8 cellular contexts compared by ENCODE assay signal in genomic region chr6:41936073-41936837, GRCh38. TPM values are rescaled to one million over a fixed set of nuclear protein-coding genes. Genes with fewer than 3 reads are reported as not detected.
DNase-seq lines count a peak whose midpoint lies in the region; ATAC-seq and TF ChIP-seq lines count a peak whose summit lies in the region.

No MANE protein-coding gene starts in this region.

- no TSS peak for BruUV-seq in Calu3 (replicated peaks; lab: Mats Ljungman, UMichigan)

- TF ChIP-seq CTCF in Calu3 (IDR thresholded peaks at IDR 0.05; ENCODE audit: unreplicated experiment) (peak; percentile 86), MM.1S (IDR thresholded peaks at IDR 0.05; ENCODE audit: low read length) (peak; percentile 90), SU-DHL-6 (IDR thresholded peaks at IDR 0.05; ENCODE audit: insufficient read depth, low read length, poor library complexity, severe bottlenecking) (peak; percentile 95), adrenal gland (IDR thresholded peaks at IDR 0.05) (peak; percentile 80 to 95 (median 91)), heart left ventricle (IDR thresholded peaks at IDR 0.05) (peak; percentile 67 to 86 (median 76))

- no peak overlapping the region for H2AFZ ChIP-seq in MM.1S (ENCODE audit: low read length)
- H2AFZ ChIP-seq in SU-DHL-6 (ENCODE audit: low read depth, low read length, severe bottlenecking): no peak overlapping the region

- H3K79me2 ChIP-seq in MM.1S (ENCODE audit: low read length): peaks cover 57% of the 10 kb centered on the region
- H3K79me2 ChIP-seq in SU-DHL-6 (ENCODE audit: insufficient read depth, low read length): peaks cover 45% of the 10 kb centered on the region

- peak; percentile 80 for DNase-seq in Calu3
- peak; percentile 85 for DNase-seq in MM.1S
- DNase-seq in adrenal gland: peak; percentile 84 to 95 (median 92)
- peak; percentile 71 to 87 (median 76) for DNase-seq in heart left ventricle
- DNase-seq in pulmonary artery endothelial cell (ENCODE audit: low read depth, low spot score): peak; percentile 48

- H3K27me3 ChIP-seq in MM.1S (replicated peaks; ENCODE audit: insufficient read depth, low read length) (no peaks in the 10 kb centered on the region), SU-DHL-6 (ENCODE audit: low read length) (no peaks in the 10 kb centered on the region), adrenal gland (no peaks in the 10 kb centered on the region), heart left ventricle (no peaks in the 10 kb centered on the region)

- TF ChIP-seq POLR2A in adrenal gland (IDR thresholded peaks at IDR 0.05) (peak in 1 of 2 donors; percentile 48), heart left ventricle (IDR thresholded peaks at IDR 0.05) (no peak)

- H3K27ac Mint-ChIP-seq in Calu3 (ENCODE audit: unreplicated experiment): no peak overlapping the region

- peak; percentile 48 for ATAC-seq in GM21619 (IDR thresholded peaks at IDR 0.05; ENCODE audit: unreplicated experiment)
- peak; percentile 62 to 82 (median 72) for ATAC-seq in heart left ventricle
- ATAC-seq in GM18873 (IDR thresholded peaks at IDR 0.05; ENCODE audit: low FRiP score, unreplicated experiment): no peak

- H3F3A ChIP-seq in MM.1S (ENCODE audit: insufficient read depth, low read length) (peaks cover 24% of the 10 kb centered on the region), SU-DHL-6 (ENCODE audit: insufficient read depth) (peaks cover 77% of the 10 kb centered on the region)

- no peak overlapping the region for H3K4me3 ChIP-seq in MM.1S (ENCODE audit: low read length)
- H3K4me3 ChIP-seq in SU-DHL-6 (ENCODE audit: insufficient read depth, low read length, poor library complexity, severe bottlenecking): no peak overlapping the region
- H3K4me3 ChIP-seq in adrenal gland: no peak overlapping the region
- H3K4me3 ChIP-seq in heart left ventricle: peak overlapping the region in 2 of 12 donors; percentile 9 to 93

- H3K4me3 Mint-ChIP-seq in Calu3 (ENCODE audit: low read depth, unreplicated experiment): no peak overlapping the region

- no peaks in the 10 kb centered on the region for H3K9me2 ChIP-seq in MM.1S (replicated peaks; ENCODE audit: insufficient read depth, low read length)
- H3K9me2 ChIP-seq in SU-DHL-6 (replicated peaks; ENCODE audit: insufficient read depth, low read length): no peaks in the 10 kb centered on the region

- intact Hi-C loops in Calu3 (cut with micrococcal nuclease; ENCODE audit: unreplicated experiment) (loop anchor here (1.0 kb wide), 2 partner anchors 90 to 108 kb away; no protein-coding TSS in a partner anchor), adrenal gland (cut with DNase I) (loop anchor here (5.0 to 10.0 kb wide), 3 partner anchors 91 to 151 kb away; partner anchors contain the start of genes PRICKLE4 (in 2 of the 2) and TOMM6 (in 2 of the 2)), heart left ventricle (cut with DNase I) (loop anchor here in 7 of 10 donors (5.0 to 10.0 kb wide), 4 partner anchors 89 to 149 kb away; partner anchors contain the start of gene TOMM6 (in 5 of the 7))

- 16 to 36% (median 31%) methylated on average over 6 to 10 of the region's 10 CpGs for WGBS in adrenal gland, 4 donors
- 27 to 50% (median 44%) methylated on average over 6 to 10 of the region's 10 CpGs for WGBS in heart left ventricle, 4 donors

- peaks cover 31% of the 10 kb centered on the region for H3K4me1 ChIP-seq in MM.1S (ENCODE audit: low read length)
- peaks cover 28 to 51% of the 10 kb centered on the region in 2 donors for H3K4me1 ChIP-seq in adrenal gland (replicated peaks in 1 of 2)
- peaks cover 7 to 65% (median 48%) of the 10 kb centered on the region in 12 donors for H3K4me1 ChIP-seq in heart left ventricle

- H3K36me3 ChIP-seq in MM.1S (replicated peaks; ENCODE audit: insufficient read depth, low read length) (peaks cover 14% of the 10 kb centered on the region; the same call in 1 of the 2 replicates), SU-DHL-6 (ENCODE audit: low read length) (peaks cover 28% of the 10 kb centered on the region), adrenal gland (replicated peaks in 1 of 2) (peaks cover 0 to 52% of the 10 kb centered on the region in 2 donors), heart left ventricle (peaks cover 0 to 75% (median 53%) of the 10 kb centered on the region in 9 donors)

- no peaks in the 10 kb centered on the region for H3K27me3 Mint-ChIP-seq in Calu3 (ENCODE audit: unreplicated experiment)

- H3K9me3 ChIP-seq in MM.1S (replicated peaks; ENCODE audit: insufficient read depth, low read length) (no peaks in the 10 kb centered on the region), SU-DHL-6 (ENCODE audit: insufficient read depth, low read length) (no peaks in the 10 kb centered on the region), adrenal gland (replicated peaks in 1 of 3) (no peaks in the 10 kb centered on the region), heart left ventricle (no peaks in the 10 kb centered on the region)

- H3K9me3 Mint-ChIP-seq in Calu3 (ENCODE audit: low read depth, unreplicated experiment): no peaks in the 10 kb centered on the region

- CTCF ChIA-PET in Calu3 (lab: Charles Lee): interaction anchor here (0.8 to 1.5 kb wide), 5 partner anchors 9 to 108 kb away, joined by 3 to 7 read pairs (median 3); partner anchors contain the start of genes BYSL and MED20

- peaks cover 60% of the 10 kb centered on the region for H3K36me3 Mint-ChIP-seq in Calu3 (ENCODE audit: insufficient read depth, unreplicated experiment)

- H3K4me1 Mint-ChIP-seq in Calu3 (ENCODE audit: low read depth, unreplicated experiment): peaks cover 30% of the 10 kb centered on the region

- H3K4me2 ChIP-seq in MM.1S (ENCODE audit: low read depth, low read length) (peak overlapping the region; percentile 36; the same call in 1 of the 2 replicates), SU-DHL-6 (ENCODE audit: low read depth, low read length, poor library complexity, severe bottlenecking) (no peak overlapping the region)

- H3K9ac ChIP-seq in MM.1S (ENCODE audit: low read length): no peak overlapping the region
- H3K9ac ChIP-seq in SU-DHL-6 (ENCODE audit: low read length): no peak overlapping the region; the same call in 1 of the 2 replicates

- H3K27ac ChIP-seq in MM.1S (ENCODE audit: low read length) (peak overlapping the region; percentile 32; the same call in 1 of the 2 replicates), SU-DHL-6 (ENCODE audit: low read depth, low read length) (peak overlapping the region; percentile 83), adrenal gland (peak overlapping the region; percentile 32 to 97 (median 56)), heart left ventricle (peak overlapping the region in 9 of 12 donors; percentile 46 to 95 (median 87))

- no peaks in the 10 kb centered on the region for H4K20me1 ChIP-seq in MM.1S (ENCODE audit: insufficient read depth, low read length)
- no peaks in the 10 kb centered on the region; the same call in 1 of the 2 replicates for H4K20me1 ChIP-seq in SU-DHL-6 (ENCODE audit: low read depth, low read length)

RNA-seq across cellular contexts. Expression of gene CCND3, which starts 5.4 kb away (rescaled TPM):
- 77.4 and 90.4 TPM in 2 replicates for total RNA-seq in Calu3 (2022)
- 100 to 1,000 TPM; 116 to 309 (median 181) TPM for total RNA-seq in adrenal gland
- 100 to 1,000 TPM in 2 of 3 donors, 10 to 100 TPM in 1; 86.3 to 163 (median 135) TPM for polyA plus RNA-seq in adrenal gland
- total RNA-seq in heart left ventricle: 100 to 1,000 TPM in 2 of 9 donors, 10 to 100 TPM in 7; 33.9 to 116 (median 46.2) TPM
- polyA plus RNA-seq in heart left ventricle: 10 to 100 TPM; 47.1 to 78.1 TPM
- total RNA-seq in pulmonary artery endothelial cell: 37.6 and 64.7 TPM in 2 replicates

RNA-seq across cellular contexts. Expression of gene BYSL, which starts 15.0 kb away (rescaled TPM):
- total RNA-seq in Calu3 (2022) (51.7 and 55.6 TPM in 2 replicates), adrenal gland (10 to 100 TPM in 4 of 8 donors, 1 to 10 TPM in 4; 5.1 to 42.9 (median 12.3) TPM), heart left ventricle (10 to 100 TPM in 4 of 9 donors, 1 to 10 TPM in 5; 4.5 to 15.3 (median 9.2) TPM), pulmonary artery endothelial cell (30.6 and 32.7 TPM in 2 replicates)
- polyA plus RNA-seq in adrenal gland (10 to 100 TPM; 15.4 to 24.5 (median 17.3) TPM), heart left ventricle (10 to 100 TPM in 1 of 2 donors, 1 to 10 TPM in 1; 5.0 to 26.3 TPM)

RNA-seq across cellular contexts. Expression of gene MED20, which starts 15.3 kb away (rescaled TPM):
- total RNA-seq in Calu3 (2022) (28.0 and 29.8 TPM in 2 replicates), adrenal gland (10 to 100 TPM in 7 of 8 donors, 1 to 10 TPM in 1; 8.2 to 29.1 (median 23.6) TPM), heart left ventricle (10 to 100 TPM; 13.5 to 25.5 (median 16.9) TPM), pulmonary artery endothelial cell (31.0 and 50.1 TPM in 2 replicates)
- polyA plus RNA-seq in adrenal gland (10 to 100 TPM in 2 of 3 donors, 1 to 10 TPM in 1; 9.6 to 22.9 (median 12.5) TPM), heart left ventricle (10 to 100 TPM in 1 of 2 donors, 1 to 10 TPM in 1; 9.3 to 18.5 TPM)

RNA-seq across cellular contexts. Expression of gene USP49, which starts 41.1 kb away (rescaled TPM):
- 6.9 and 7.0 TPM in 2 replicates for total RNA-seq in Calu3 (2022)
- total RNA-seq in adrenal gland: 1 to 10 TPM; 1.5 to 5.7 (median 3.6) TPM
- polyA plus RNA-seq in adrenal gland: 1 to 10 TPM; 1.5 to 6.2 (median 2.2) TPM
- 1 to 10 TPM; 1.2 to 3.4 (median 2.4) TPM for total RNA-seq in heart left ventricle
- 1 to 10 TPM in 1 of 2 donors, under 1 TPM in 1; 0.87 to 1.1 TPM for polyA plus RNA-seq in heart left ventricle
- 1.8 and 3.2 TPM in 2 replicates for total RNA-seq in pulmonary artery endothelial cell

Comparison
In these comparisons a context has a peak if more than half of its experiments do, and no peak if none do; other contexts are left out.
1. H3K27ac ChIP-seq: peak in every context shown above with its lines; median percentile 87 in heart left ventricle; 83 in SU-DHL-6; 56 in adrenal gland; 32 in MM.1S.